1 cellular context compared by ENCODE assay signal in genomic region chr12:56522486-56523193, GRCh38.
TF ChIP-seq lines count a peak whose summit lies in the region.

No MANE protein-coding gene starts in this region.

TF ChIP-seq in WTC11, 78 proteins besides CTCF, POLR2A, EP300 and RAD21 (continued from another document):
- TF ChIP-seq, protein P1, sequence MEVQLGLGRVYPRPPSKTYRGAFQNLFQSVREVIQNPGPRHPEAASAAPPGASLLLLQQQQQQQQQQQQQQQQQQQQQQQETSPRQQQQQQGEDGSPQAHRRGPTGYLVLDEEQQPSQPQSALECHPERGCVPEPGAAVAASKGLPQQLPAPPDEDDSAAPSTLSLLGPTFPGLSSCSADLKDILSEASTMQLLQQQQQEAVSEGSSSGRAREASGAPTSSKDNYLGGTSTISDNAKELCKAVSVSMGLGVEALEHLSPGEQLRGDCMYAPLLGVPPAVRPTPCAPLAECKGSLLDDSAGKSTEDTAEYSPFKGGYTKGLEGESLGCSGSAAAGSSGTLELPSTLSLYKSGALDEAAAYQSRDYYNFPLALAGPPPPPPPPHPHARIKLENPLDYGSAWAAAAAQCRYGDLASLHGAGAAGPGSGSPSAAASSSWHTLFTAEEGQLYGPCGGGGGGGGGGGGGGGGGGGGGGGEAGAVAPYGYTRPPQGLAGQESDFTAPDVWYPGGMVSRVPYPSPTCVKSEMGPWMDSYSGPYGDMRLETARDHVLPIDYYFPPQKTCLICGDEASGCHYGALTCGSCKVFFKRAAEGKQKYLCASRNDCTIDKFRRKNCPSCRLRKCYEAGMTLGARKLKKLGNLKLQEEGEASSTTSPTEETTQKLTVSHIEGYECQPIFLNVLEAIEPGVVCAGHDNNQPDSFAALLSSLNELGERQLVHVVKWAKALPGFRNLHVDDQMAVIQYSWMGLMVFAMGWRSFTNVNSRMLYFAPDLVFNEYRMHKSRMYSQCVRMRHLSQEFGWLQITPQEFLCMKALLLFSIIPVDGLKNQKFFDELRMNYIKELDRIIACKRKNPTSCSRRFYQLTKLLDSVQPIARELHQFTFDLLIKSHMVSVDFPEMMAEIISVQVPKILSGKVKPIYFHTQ (CRISPR knock-in tag; IDR thresholded peaks at IDR 0.05): no peak
- no peak for TF ChIP-seq JAZF1 (CRISPR knock-in tag; IDR thresholded peaks at IDR 0.05)
- TF ChIP-seq TCF7 (CRISPR knock-in tag; IDR thresholded peaks at IDR 0.05; ENCODE audit: low read depth): no peak
- no peak for TF ChIP-seq ATF6 (CRISPR knock-in tag; IDR thresholded peaks at IDR 0.05)
- TF ChIP-seq TEAD1 (CRISPR knock-in tag; IDR thresholded peaks at IDR 0.05): no peak
- no peak for TF ChIP-seq GABPB1 (CRISPR knock-in tag; IDR thresholded peaks at IDR 0.05)
